9 cellular contexts compared by ENCODE assay signal in the genomic region with DNA sequence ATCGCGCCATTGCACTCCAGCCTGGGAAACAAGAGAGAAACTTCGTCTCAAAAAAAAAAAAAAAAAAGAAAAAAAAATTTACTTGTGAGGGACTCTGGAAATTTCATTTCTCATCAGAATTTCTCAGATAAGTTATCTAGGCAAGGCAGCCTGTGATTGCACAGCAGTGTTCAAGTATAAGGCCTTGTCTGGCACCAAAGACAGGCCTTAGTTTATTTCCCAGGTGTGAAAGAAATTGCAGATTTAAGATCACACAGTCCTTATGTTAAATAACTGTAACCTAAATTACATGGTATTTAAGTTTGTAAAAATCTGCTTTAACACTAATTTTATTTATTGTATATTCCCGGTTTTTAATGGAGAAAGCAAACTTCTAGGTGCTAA. TPM values are rescaled to one million over a fixed set of nuclear protein-coding genes. Genes with fewer than 3 reads are reported as not detected.
DNase-seq lines count a peak whose midpoint lies in the region; ATAC-seq and TF ChIP-seq lines count a peak whose summit lies in the region.
"Had no signal": no experiment of that assay in that cellular context is flagged by ENCODE, and none has a peak within 500 bp of the region (broad histone marks: within the 10 kb centered on the region; RNA-seq: fewer than 3 reads in every experiment).

No MANE protein-coding gene starts in this region.

- H3K27me3 Mint-ChIP-seq in CD4-positive, alpha-beta T cell, result peaks cover 13% of the 10 kb centered on the region
- H3K27me3 Mint-ChIP-seq in chondrocyte (ENCODE audit: low read depth) (no peaks in the 10 kb centered on the region), neural crest cell (ENCODE audit: low read depth) (peaks cover 21% of the 10 kb centered on the region)

- H3K4me1 Mint-ChIP-seq in CD4-positive, alpha-beta T cell (ENCODE audit: low read depth), result peaks cover 30% of the 10 kb centered on the region
- H3K4me1 Mint-ChIP-seq in chondrocyte (ENCODE audit: low read depth), result peaks cover 24% of the 10 kb centered on the region
- H3K4me1 Mint-ChIP-seq in neural crest cell, result peaks cover 52% of the 10 kb centered on the region

- POLR2A ChIA-PET in CD4-positive, alpha-beta T cell (lab: Charles Lee), result interaction anchor here (0.7 to 13.5 kb wide), 14 partner anchors 17 to 1772 kb away, joined by 3 to 3030 read pairs (median 146); a partner anchor contains a TSS

- 0 out of 2 replicates have a peak overlapping the region, but pooled peaks have one; percentile 28 for H2AFZ ChIP-seq in MM.1S (ENCODE audit: low read length)

- H3K9me2 ChIP-seq in MM.1S (replicated peaks; ENCODE audit: insufficient read depth, low read length), result no peaks in the 10 kb centered on the region

- H4K20me1 ChIP-seq in MM.1S (ENCODE audit: insufficient read depth, low read length), result no peaks in the 10 kb centered on the region

- peak overlapping the region; percentile 98 for H3K27ac Mint-ChIP-seq in CD4-positive, alpha-beta T cell
- H3K27ac Mint-ChIP-seq in chondrocyte (ENCODE audit: unreplicated experiment), result peak overlapping the region; percentile 100
- H3K27ac Mint-ChIP-seq in neural crest cell (ENCODE audit: unreplicated experiment), result peak overlapping the region; percentile 99

- peaks cover 42% of the 10 kb centered on the region for H3F3A ChIP-seq in MM.1S (ENCODE audit: insufficient read depth, low read length)

- peak overlapping the region; percentile 85 for H3K9ac ChIP-seq in MM.1S (ENCODE audit: low read length)

- no peaks in the 10 kb centered on the region for H3K36me3 ChIP-seq in MM.1S (replicated peaks; ENCODE audit: insufficient read depth, low read length)

- intact Hi-C loops in CD4-positive, alpha-beta T cell (cut with DNase I, micrococcal nuclease), result loop anchor here (1.0 to 10.0 kb wide), 8 partner anchors 18 to 1713 kb away; a partner anchor contains a TSS

- no peak for DNase-seq in CD4-positive, alpha-beta T cell
- DNase-seq in MM.1S (no peak), chondrocyte (ENCODE audit: low spot score) (no peak), neural crest cell (ENCODE audit: low read depth, low spot score) (no peak), NCI-H1417 treated with DMSO at 0.1 percent for 48 hours (lab: John Stamatoyannopoulos, UW) (no peak), NCI-H526 (lab: John Stamatoyannopoulos, UW) (no peak)
- DNase-seq: activated CD4-positive, alpha-beta T cell treated with anti-CD3 and anti-CD28 coated beads, Interleukin-2, amount 50 U/mL, for 1 hour had no signal

- peak overlapping the region; percentile 90 for H3K4me2 ChIP-seq in MM.1S (ENCODE audit: low read depth, low read length)

- H3K9me3 Mint-ChIP-seq in CD4-positive, alpha-beta T cell, result no peaks in the 10 kb centered on the region
- no peaks in the 10 kb centered on the region for H3K9me3 Mint-ChIP-seq in chondrocyte (ENCODE audit: low read depth)
- no peaks in the 10 kb centered on the region for H3K9me3 Mint-ChIP-seq in neural crest cell

- H3K9me3 ChIP-seq in CD4-positive, alpha-beta T cell (ENCODE audit: control insufficient read depth, low read length), result no peaks in the 10 kb centered on the region
- no peaks in the 10 kb centered on the region for H3K9me3 ChIP-seq in MM.1S (replicated peaks; ENCODE audit: insufficient read depth, low read length)

- peaks cover 20% of the 10 kb centered on the region for H3K79me2 ChIP-seq in MM.1S (ENCODE audit: low read length)

- H3K36me3 Mint-ChIP-seq in CD4-positive, alpha-beta T cell (ENCODE audit: low read depth), result peaks cover 45% of the 10 kb centered on the region
- H3K36me3 Mint-ChIP-seq in chondrocyte (ENCODE audit: low read depth) (no peaks in the 10 kb centered on the region), neural crest cell (ENCODE audit: low read depth) (peaks cover 6% of the 10 kb centered on the region)

- CTCF ChIA-PET in CD4-positive, alpha-beta T cell (lab: Charles Lee), result interaction anchor here (3.0 kb wide), 1 partner anchor 36 kb away, joined by 28 read pairs; a partner anchor contains a TSS

- peaks cover 22% of the 10 kb centered on the region for H3K4me1 ChIP-seq in MM.1S (ENCODE audit: low read length)

- no peaks in the 10 kb centered on the region for H3K27me3 ChIP-seq in CD4-positive, alpha-beta T cell (ENCODE audit: control insufficient read depth, insufficient read depth, low read length)
- H3K27me3 ChIP-seq in MM.1S (replicated peaks; ENCODE audit: insufficient read depth, low read length), result no peaks in the 10 kb centered on the region

- peak overlapping the region; percentile 97 for H3K4me3 Mint-ChIP-seq in CD4-positive, alpha-beta T cell
- H3K4me3 Mint-ChIP-seq in chondrocyte (ENCODE audit: unreplicated experiment) (no peak overlapping the region), neural crest cell (peak overlapping the region; percentile 98)

- ATAC-seq in CD4-positive, alpha-beta T cell (ENCODE audit: poor library complexity), result no peak
- no peak for ATAC-seq in GM18858 (IDR thresholded peaks at IDR 0.05; ENCODE audit: unreplicated experiment)
- ATAC-seq in GM21723 (IDR thresholded peaks at IDR 0.05; ENCODE audit: unreplicated experiment), result no peak

- no peak for TF ChIP-seq CTCF in CD4-positive, alpha-beta T cell (IDR thresholded peaks at IDR 0.05)
- TF ChIP-seq CTCF in MM.1S (IDR thresholded peaks at IDR 0.05; ENCODE audit: low read length) (no peak), chondrocyte (IDR thresholded peaks at IDR 0.05) (no peak), neural crest cell (conservative IDR thresholded peaks at IDR 0.05) (no peak)

- peak overlapping the region; percentile 58 for H3K4me3 ChIP-seq in MM.1S (ENCODE audit: low read length)

- no peak overlapping the region for H3K27ac ChIP-seq in CD4-positive, alpha-beta T cell (ENCODE audit: low read depth, low read length)
- H3K27ac ChIP-seq in MM.1S (ENCODE audit: low read length), result peak overlapping the region; percentile 96

RNA-seq across cellular contexts. Expression of gene HFE, which starts 34.8 kb away (rescaled TPM):
- under 1 TPM; 0.08 to 0.28 TPM for total RNA-seq in CD4-positive, alpha-beta T cell
- total RNA-seq in chondrocyte (6.1 to 7.5 TPM (median 6.4 TPM) in 3 replicates), neural crest cell (1.7 and 2.4 TPM in 2 replicates)
